8 cellular contexts compared by ENCODE assay signal in genomic region chr19:19407640-19407933, GRCh38. TPM values are rescaled to one million over a fixed set of nuclear protein-coding genes. Genes with fewer than 3 reads are reported as not detected.
DNase-seq lines count a peak whose midpoint lies in the region; ATAC-seq and TF ChIP-seq lines count a peak whose summit lies in the region.
"Had no signal": no experiment of that assay in that cellular context is flagged by ENCODE, and none has a peak within 500 bp of the region (broad histone marks: within the 10 kb centered on the region; RNA-seq: fewer than 3 reads in every experiment).

No MANE protein-coding gene starts in this region.

- POLR2A ChIA-PET in RWPE1 (lab: Yijun Ruan, JAX; ENCODE audit: low non-redundant PET), result no interaction called here

- in situ Hi-C loops in HAP-1 (cut with MboI; ENCODE audit: low sequenced_read_pairs), result no loop called here

- no peaks in the 10 kb centered on the region for H3K27me3 ChIP-seq in HAP-1 (ENCODE audit: low read depth)
- no peaks in the 10 kb centered on the region for H3K27me3 ChIP-seq in skeletal muscle satellite cell (ENCODE audit: control insufficient read depth, insufficient read depth, low read length)

- peak overlapping the region; percentile 59 for H3K27ac ChIP-seq in RWPE1

- CTCF ChIA-PET in RWPE1 (lab: Yijun Ruan, JAX), result interaction anchor here (0.7 kb wide), 1 partner anchor 17 kb away, joined by 3 read pairs; no protein-coding TSS in a partner anchor

- no peaks in the 10 kb centered on the region for H3K9me3 ChIP-seq in HAP-1
- no peaks in the 10 kb centered on the region for H3K9me3 ChIP-seq in skeletal muscle satellite cell (replicated peaks; ENCODE audit: low read length)

- H3K9ac ChIP-seq in skeletal muscle satellite cell (ENCODE audit: low read depth, low read length), result peak overlapping the region; percentile 86

- DNase-seq in HAP-1 (ENCODE audit: low spot score in 2 of 2) (no peak), RWPE1 (ENCODE audit: low spot score) (no peak), fibroblast of mammary gland (ENCODE audit: low read depth) (no peak), ureter (ENCODE audit: low spot score) (no peak), left colon (no peak)
- DNase-seq: left cardiac atrium had no signal

- TF ChIP-seq CTCF in RWPE1 (conservative IDR thresholded peaks at IDR 0.05; ENCODE audit: low read depth) (no peak), fibroblast of mammary gland (conservative IDR thresholded peaks at IDR 0.05; ENCODE audit: control insufficient read depth, insufficient read depth, low read depth, low read length) (no peak)

- H3K36me3 ChIP-seq in HAP-1 (replicated peaks), result 0 out of 2 replicates have a peak, but pooled peaks cover 11% of the 10 kb centered on the region
- no peaks in the 10 kb centered on the region for H3K36me3 ChIP-seq in skeletal muscle satellite cell (ENCODE audit: insufficient read depth, low read length)

- H3K4me3 ChIP-seq in HAP-1, result peak overlapping the region; percentile 73; the same call in 1 of the 2 replicates
- peak overlapping the region; percentile 68 for H3K4me3 ChIP-seq in fibroblast of mammary gland (ENCODE audit: control insufficient read depth, low read depth, low read length)
- H3K4me3 ChIP-seq in skeletal muscle satellite cell (ENCODE audit: low read length), result peak overlapping the region; percentile 86

- intact Hi-C loops in left colon (cut with DNase I, micrococcal nuclease), result loop anchor here in 1 of 2 donors (5.0 kb wide), 1 partner anchor 215 kb away; the partner anchor contains the start of genes BORCS8 and RFXANK

- H3K4me1 ChIP-seq in HAP-1, result peaks cover 19% of the 10 kb centered on the region
- peaks cover 59% of the 10 kb centered on the region for H3K4me1 ChIP-seq in skeletal muscle satellite cell (ENCODE audit: control insufficient read depth, insufficient read depth, low read length)

- peak overlapping the region; percentile 96 for H3K4me2 ChIP-seq in skeletal muscle satellite cell (ENCODE audit: low read length)

- ATAC-seq in left colon (no peak), HG03039 (IDR thresholded peaks at IDR 0.05; ENCODE audit: unreplicated experiment) (no peak)

RNA-seq across cellular contexts. Expression of gene GATAD2A, which starts 2.1 kb away (rescaled TPM):
- 61.4 and 71.2 TPM in 2 replicates for total RNA-seq in skeletal muscle satellite cell (2012; rRNA removed)
- 92.7 TPM for total RNA-seq in ureter
- 100 to 1,000 TPM; 104 to 135 TPM for total RNA-seq in left colon
